Comparison of ENCODE assay signal across 17 cellular contexts in the genomic region with DNA sequence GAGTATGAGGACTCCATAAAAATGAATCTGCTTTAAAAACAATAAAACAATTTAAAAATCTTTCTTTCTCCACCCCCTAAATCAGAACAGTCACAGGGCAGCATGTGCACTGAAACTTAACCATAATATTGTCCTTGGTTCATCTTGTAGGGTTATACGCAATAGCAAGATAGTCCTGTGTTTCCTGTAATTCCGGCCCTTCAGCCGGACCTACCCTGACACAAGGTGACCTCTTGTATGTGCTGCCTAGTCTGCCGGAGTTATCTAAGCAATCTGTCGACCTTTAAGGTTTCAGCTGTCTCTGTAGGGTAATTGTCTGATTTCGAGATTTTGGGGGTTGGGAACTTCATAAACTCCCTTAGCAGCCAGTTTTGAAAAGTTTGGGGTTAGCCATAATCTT.
"Had no signal": no experiment of that assay in that cellular context is flagged by ENCODE, and none has a peak within 500 bp of the region (broad histone marks: within the 10 kb centered on the region; RNA-seq: fewer than 3 reads in every experiment).

No MANE protein-coding gene starts in this region.

- FAIRE-seq: frontal cortex, islet of Langerhans had no signal

- H3K27me3 ChIP-seq: adrenal gland, heart right ventricle, tibial artery, vagina had no signal

- DNase-seq: activated CD4-positive, alpha-beta memory T cell treated with anti-CD3 and anti-CD28 coated beads, Interleukin-2, amount 10 ng/mL, durations not matched to agents 7 days and 5 days; activated CD4-positive, alpha-beta T cell treated with anti-CD3 and anti-CD28 coated beads for 36 hours; activated effector memory CD4-positive, alpha-beta T cell treated with anti-CD3 and anti-CD28 coated beads, Interleukin-2, amount 50 U/mL, for 16 hours; activated T-cell treated with anti-CD3 and anti-CD28 coated beads, Interleukin-2, amount 50 U/mL, for 24 hours; adrenal gland; heart right ventricle; mammary epithelial cell; naive B cell; retina; stimulated activated CD4-positive, alpha-beta T cell treated with anti-CD3 and anti-CD28 coated beads, Interleukin-15, amount 100 ng/mL, for 24 hours; stimulated activated CD4-positive, alpha-beta T cell treated with anti-CD3 and anti-CD28 coated beads, Interleukin-4, amount 100 ng/mL, for 1 hour; stimulated activated naive B cell treated with anti-CD40 and anti-IgM and Interleukin-4, amounts not matched to agents 10 μg/mL and 1 μg/mL and 100 μg/mL, for 72 hours; tibial artery had no signal

- H3K4me3 ChIP-seq: adrenal gland, cardiac muscle cell, heart right ventricle, tibial artery, vagina had no signal

- H3K27ac ChIP-seq: cardiac muscle cell, tibial artery, vagina had no signal

- H3K36me3 ChIP-seq: adrenal gland, cardiac muscle cell, vagina had no signal

- H3K4me1 ChIP-seq: adrenal gland had no signal

- ATAC-seq: activated CD4-positive, alpha-beta T cell treated with anti-CD3 and anti-CD28 coated beads for 36 hours; stimulated activated naive B cell treated with anti-CD40 and anti-IgM and Interleukin-4, amounts not matched to agents 10 μg/mL and 1 μg/mL and 100 μg/mL, for 72 hours had no signal

- H3K9me3 ChIP-seq: adrenal gland, heart right ventricle, tibial artery, vagina had no signal
